29 cellular contexts compared by ENCODE assay signal in the genomic region with DNA sequence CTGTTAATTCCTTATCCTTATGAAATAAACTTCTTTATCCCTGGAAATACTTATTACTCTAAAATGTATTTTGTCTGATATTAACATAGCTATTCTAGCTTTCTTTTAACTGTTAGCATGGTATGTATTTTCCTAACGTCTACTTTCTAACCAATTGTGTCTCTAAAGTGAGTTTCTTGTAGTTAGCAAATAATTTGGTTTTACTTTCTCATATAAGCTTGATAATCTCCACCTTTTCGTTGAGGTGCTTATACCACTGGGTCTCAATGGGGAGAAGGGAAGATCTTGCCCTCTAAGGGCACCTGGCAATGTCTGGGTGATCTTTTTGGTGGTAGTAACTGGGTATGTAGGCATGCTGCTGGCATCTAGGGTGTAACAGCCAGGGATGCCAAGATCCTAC.
"Had no signal": no experiment of that assay in that cellular context is flagged by ENCODE, and none has a peak within 500 bp of the region (broad histone marks: within the 10 kb centered on the region; RNA-seq: fewer than 3 reads in every experiment).

No MANE protein-coding gene starts in this region.

- DNase-seq: stimulated activated CD4-positive, alpha-beta T cell treated with anti-CD3 and anti-CD28 coated beads, Interleukin-2, amount 100 ng/mL, for 48 hours; stimulated activated CD4-positive, alpha-beta T cell treated with anti-CD3 and anti-CD28 coated beads, Interleukin-4, amount 100 ng/mL, for 1 hour; stimulated activated CD4-positive, alpha-beta T cell treated with anti-CD3 and anti-CD28 coated beads, Interleukin-4, amount 100 ng/mL, for 24 hours; stimulated activated CD4-positive, alpha-beta T cell treated with anti-CD3 and anti-CD28 coated beads, Interleukin-4, amount 100 ng/mL, for 4 hours; stimulated activated CD8-positive, alpha-beta memory T cell treated with anti-CD3 and anti-CD28 coated beads, Interleukin-4, amount 100 ng/mL, for 48 hours; stimulated activated naive B cell treated with anti-CD40 and anti-IgM and Interleukin-4, amounts not matched to agents 10 μg/mL and 1 μg/mL and 100 μg/mL, for 72 hours; stimulated activated naive CD4-positive, alpha-beta T cell; stimulated activated naive CD4-positive, alpha-beta T cell treated with Interleukin-2 at 50 U/mL for 16 hours; stimulated activated naive CD8-positive, alpha-beta T cell treated with anti-CD3 and anti-CD28 coated beads, Interleukin-15, amount 100 ng/mL, for 72 hours; stimulated activated naive CD8-positive, alpha-beta T cell treated with anti-CD3 and anti-CD28 coated beads, Interleukin-15, Interleukin-2, amounts not matched to agents 100 U/mL and 50 U/mL, for 24 hours; stomach; substantia nigra; testis; thyroid gland; tibial artery; transverse colon; trophoblast cell; upper lobe of left lung; upper lobe of right lung; uterus had no signal

- H3K4me3 ChIP-seq: stomach, suprapubic skin, testis, thoracic aorta, thyroid gland, tibial artery, tibial nerve, transverse colon, upper lobe of left lung, upper lobe of right lung, uterus, vagina had no signal

- H3K27ac Mint-ChIP-seq: stimulated activated effector memory CD8-positive, alpha-beta T cell treated with anti-CD3 and anti-CD28 coated beads, Interleukin-12 subunit alpha, Interleukin-12 subunit beta, amount 100 ng/mL, for 72 hours; stimulated activated memory B cell treated with anti-CD40 and anti-IgM and Interleukin-4, amounts not matched to agents 10 μg/mL and 1 μg/mL and 100 μg/mL, for 72 hours; stimulated activated naive B cell treated with anti-CD40 and anti-IgM and Interleukin-4, amounts not matched to agents 10 μg/mL and 1 μg/mL and 100 μg/mL, for 72 hours; stimulated activated naive CD8-positive, alpha-beta T cell treated with anti-CD3 and anti-CD28 coated beads, Interleukin-15, amount 100 ng/mL, for 72 hours; stimulated activated naive CD8-positive, alpha-beta T cell treated with anti-CD3 and anti-CD28 coated beads, Interleukin-15, Interleukin-2, amounts not matched to agents 100 ng/mL and 50 ng/mL, for 24 hours; type B pancreatic cell had no signal

- H3K4me1 ChIP-seq: stomach, testis, thyroid gland, tibial artery, transverse colon, upper lobe of left lung, upper lobe of right lung, uterus, vagina had no signal

- H3K9me3 ChIP-seq: stomach, suprapubic skin, testis, thoracic aorta, thyroid gland, tibial artery, tibial nerve, transverse colon, upper lobe of left lung, upper lobe of right lung, uterus, vagina had no signal

- H3K36me3 Mint-ChIP-seq: stimulated activated effector memory CD8-positive, alpha-beta T cell treated with anti-CD3 and anti-CD28 coated beads, Interleukin-12 subunit alpha, Interleukin-12 subunit beta, amount 100 ng/mL, for 72 hours; stimulated activated memory B cell treated with anti-CD40 and anti-IgM and Interleukin-4, amounts not matched to agents 10 μg/mL and 1 μg/mL and 100 μg/mL, for 72 hours; stimulated activated naive B cell treated with anti-CD40 and anti-IgM and Interleukin-4, amounts not matched to agents 10 μg/mL and 1 μg/mL and 100 μg/mL, for 72 hours; type B pancreatic cell had no signal

- H3K9me3 Mint-ChIP-seq: stimulated activated effector memory CD8-positive, alpha-beta T cell treated with anti-CD3 and anti-CD28 coated beads, Interleukin-12 subunit alpha, Interleukin-12 subunit beta, amount 100 ng/mL, for 72 hours; stimulated activated memory B cell treated with anti-CD40 and anti-IgM and Interleukin-4, amounts not matched to agents 10 μg/mL and 1 μg/mL and 100 μg/mL, for 72 hours; stimulated activated naive B cell treated with anti-CD40 and anti-IgM and Interleukin-4, amounts not matched to agents 10 μg/mL and 1 μg/mL and 100 μg/mL, for 72 hours; stimulated activated naive CD8-positive, alpha-beta T cell treated with anti-CD3 and anti-CD28 coated beads, Interleukin-15, amount 100 ng/mL, for 72 hours; stimulated activated naive CD8-positive, alpha-beta T cell treated with anti-CD3 and anti-CD28 coated beads, Interleukin-15, Interleukin-2, amounts not matched to agents 100 ng/mL and 50 ng/mL, for 24 hours; type B pancreatic cell had no signal

- ATAC-seq: stimulated activated effector memory CD8-positive, alpha-beta T cell treated with anti-CD3 and anti-CD28 coated beads, Interleukin-12 subunit alpha, Interleukin-12 subunit beta, amount 100 ng/mL, for 72 hours; stimulated activated memory B cell treated with anti-CD40 and anti-IgM and Interleukin-4, amounts not matched to agents 10 μg/mL and 1 μg/mL and 100 μg/mL, for 72 hours; stimulated activated naive B cell treated with anti-CD40 and anti-IgM and Interleukin-4, amounts not matched to agents 10 μg/mL and 1 μg/mL and 100 μg/mL, for 72 hours; stimulated activated naive CD8-positive, alpha-beta T cell treated with anti-CD3 and anti-CD28 coated beads, Interleukin-15, amount 100 ng/mL, for 72 hours; stimulated activated naive CD8-positive, alpha-beta T cell treated with anti-CD3 and anti-CD28 coated beads, Interleukin-15, Interleukin-2, amounts not matched to agents 100 U/mL and 50 U/mL, for 24 hours; upper lobe of right lung had no signal

- H3K27ac ChIP-seq: stomach, suprapubic skin, testis, thoracic aorta, thyroid gland, tibial artery, tibial nerve, transverse colon, upper lobe of left lung, upper lobe of right lung, uterus, vagina had no signal

- FAIRE-seq: urothelium cell line had no signal
